In the genomic region with DNA sequence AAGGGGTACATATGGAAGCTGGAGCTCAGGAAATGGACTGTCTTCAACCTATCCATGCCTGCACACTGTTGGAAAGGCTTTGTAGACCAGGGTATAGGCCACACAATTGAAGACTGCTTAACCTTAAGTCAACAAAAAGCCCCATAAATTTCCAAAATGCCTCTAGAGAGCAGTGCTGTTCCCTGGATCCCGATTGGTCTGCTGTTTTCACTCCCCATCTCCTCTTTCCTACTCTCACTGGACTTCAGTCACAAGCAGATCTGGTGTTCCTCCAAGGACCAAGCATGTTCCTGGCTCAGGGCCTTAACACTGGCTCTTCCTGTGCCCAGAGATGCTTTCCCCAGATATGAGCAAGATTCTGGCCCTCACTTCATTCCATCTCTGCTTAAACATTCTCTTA, we compare ENCODE assay signal across 1 cellular context.
TF ChIP-seq lines count a peak whose summit lies in the region.

No MANE protein-coding gene starts in this region.

TF ChIP-seq in H1, 55 proteins besides CTCF, POLR2A, EP300 and RAD21 (continued from another document):
- TF ChIP-seq TAF1 (IDR thresholded peaks at IDR 0.05; ENCODE audit: low read depth, low read length) = no peak
- no peak for TF ChIP-seq SIN3A (conservative IDR thresholded peaks at IDR 0.05 in 1 of 2, IDR thresholded peaks at IDR 0.05 in 1 of 2; ENCODE audit: low read depth in 1 of 2, low read length in 2 of 2)
- no peak for TF ChIP-seq CHD2 (IDR thresholded peaks at IDR 0.05; ENCODE audit: low read length)
- TF ChIP-seq HDAC2 (IDR thresholded peaks at IDR 0.05; ENCODE audit: borderline replicate concordance in 1 of 2, low read depth in 2 of 2, low read length in 2 of 2) = no peak
- TF ChIP-seq, protein P1, sequence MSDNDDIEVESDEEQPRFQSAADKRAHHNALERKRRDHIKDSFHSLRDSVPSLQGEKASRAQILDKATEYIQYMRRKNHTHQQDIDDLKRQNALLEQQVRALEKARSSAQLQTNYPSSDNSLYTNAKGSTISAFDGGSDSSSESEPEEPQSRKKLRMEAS (IDR thresholded peaks at IDR 0.05) = no peak
- TF ChIP-seq EGR1 (IDR thresholded peaks at IDR 0.05; ENCODE audit: borderline replicate concordance, low read depth, low read length) = no peak
- TF ChIP-seq TBP (IDR thresholded peaks at IDR 0.05; ENCODE audit: low read depth, low read length) = no peak
- TF ChIP-seq E2F6 (IDR thresholded peaks at IDR 0.05) = no peak
- TF ChIP-seq KDM5A (IDR thresholded peaks at IDR 0.05; ENCODE audit: low read length) = no peak
- no peak for TF ChIP-seq ASH2L (IDR thresholded peaks at IDR 0.05; ENCODE audit: low read length)
- no peak for TF ChIP-seq CHD1 (IDR thresholded peaks at IDR 0.05; ENCODE audit: low read depth, low read length)
- no peak for TF ChIP-seq CBX8 (IDR thresholded peaks at IDR 0.05; ENCODE audit: borderline replicate concordance, low read depth, low read length)
- no peak for TF ChIP-seq POU5F1 (IDR thresholded peaks at IDR 0.05; ENCODE audit: low read depth, low read length)
- no peak for TF ChIP-seq JUND (IDR thresholded peaks at IDR 0.05; ENCODE audit: low read length)
- TF ChIP-seq MAFK (IDR thresholded peaks at IDR 0.05; ENCODE audit: low read depth, low read length) = no peak
